ENCODE assay signal across 2 cellular contexts in the genomic region with DNA sequence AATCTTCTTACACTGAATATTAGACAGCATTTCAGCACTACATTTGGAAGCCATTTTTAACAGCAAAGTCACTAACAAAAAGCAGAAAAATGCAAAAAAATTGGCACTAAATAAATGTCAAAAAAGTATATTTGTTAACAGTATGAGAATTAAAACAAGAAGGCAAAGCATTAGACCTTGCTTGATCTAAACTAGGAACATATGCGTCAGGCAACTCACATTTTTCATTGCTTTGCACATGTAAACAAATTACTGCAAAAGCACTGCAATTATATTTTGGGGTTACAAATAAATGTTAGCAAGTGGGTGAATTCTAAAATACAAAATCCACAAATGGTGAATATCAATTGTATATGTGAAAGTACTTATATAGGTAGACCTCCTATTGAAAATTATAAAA.
TF ChIP-seq lines count a peak whose summit lies in the region.

No MANE protein-coding gene starts in this region.

TF ChIP-seq in HepG2, 621 proteins besides CTCF, POLR2A, EP300 and RAD21:
- TF ChIP-seq MEIS1 (CRISPR knock-in tag; IDR thresholded peaks at IDR 0.05; ENCODE audit: borderline replicate concordance) (no peak), ZNF674 (CRISPR knock-in tag; IDR thresholded peaks at IDR 0.05; ENCODE audit: low read depth) (no peak), ZSCAN21 (CRISPR knock-in tag; IDR thresholded peaks at IDR 0.05; ENCODE audit: borderline replicate concordance) (no peak), AGO1 (IDR thresholded peaks at IDR 0.05; ENCODE audit: low read depth, low read length, poor library complexity, severe bottlenecking) (no peak), MED8 (CRISPR knock-in tag; IDR thresholded peaks at IDR 0.05; ENCODE audit: insufficient replicate concordance) (no peak), PAX8 (CRISPR knock-in tag; IDR thresholded peaks at IDR 0.05; ENCODE audit: borderline replicate concordance) (no peak), DR1 (CRISPR knock-in tag; IDR thresholded peaks at IDR 0.05) (no peak), ZNF737 (CRISPR knock-in tag; IDR thresholded peaks at IDR 0.05; ENCODE audit: borderline replicate concordance) (no peak), POGZ (CRISPR knock-in tag; IDR thresholded peaks at IDR 0.05) (no peak), FOSL2 (CRISPR knock-in tag; IDR thresholded peaks at IDR 0.05) (no peak), SYNCRIP (IDR thresholded peaks at IDR 0.05; ENCODE audit: insufficient read depth, low read depth, low read length) (no peak), SOX6 (IDR thresholded peaks at IDR 0.05) (no peak), SOX6 (CRISPR knock-in tag; IDR thresholded peaks at IDR 0.05) (no peak), GATA4 (IDR thresholded peaks at IDR 0.05; ENCODE audit: borderline replicate concordance, low read depth) (no peak), ZNF788 (CRISPR knock-in tag; IDR thresholded peaks at IDR 0.05; ENCODE audit: borderline replicate concordance) (no peak)
- TF ChIP-seq, protein P1, sequence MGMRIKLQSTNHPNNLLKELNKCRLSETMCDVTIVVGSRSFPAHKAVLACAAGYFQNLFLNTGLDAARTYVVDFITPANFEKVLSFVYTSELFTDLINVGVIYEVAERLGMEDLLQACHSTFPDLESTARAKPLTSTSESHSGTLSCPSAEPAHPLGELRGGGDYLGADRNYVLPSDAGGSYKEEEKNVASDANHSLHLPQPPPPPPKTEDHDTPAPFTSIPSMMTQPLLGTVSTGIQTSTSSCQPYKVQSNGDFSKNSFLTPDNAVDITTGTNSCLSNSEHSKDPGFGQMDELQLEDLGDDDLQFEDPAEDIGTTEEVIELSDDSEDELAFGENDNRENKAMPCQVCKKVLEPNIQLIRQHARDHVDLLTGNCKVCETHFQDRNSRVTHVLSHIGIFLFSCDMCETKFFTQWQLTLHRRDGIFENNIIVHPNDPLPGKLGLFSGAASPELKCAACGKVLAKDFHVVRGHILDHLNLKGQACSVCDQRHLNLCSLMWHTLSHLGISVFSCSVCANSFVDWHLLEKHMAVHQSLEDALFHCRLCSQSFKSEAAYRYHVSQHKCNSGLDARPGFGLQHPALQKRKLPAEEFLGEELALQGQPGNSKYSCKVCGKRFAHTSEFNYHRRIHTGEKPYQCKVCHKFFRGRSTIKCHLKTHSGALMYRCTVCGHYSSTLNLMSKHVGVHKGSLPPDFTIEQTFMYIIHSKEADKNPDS (CRISPR knock-in tag; IDR thresholded peaks at IDR 0.05), result no peak
- TF ChIP-seq, protein P2, sequence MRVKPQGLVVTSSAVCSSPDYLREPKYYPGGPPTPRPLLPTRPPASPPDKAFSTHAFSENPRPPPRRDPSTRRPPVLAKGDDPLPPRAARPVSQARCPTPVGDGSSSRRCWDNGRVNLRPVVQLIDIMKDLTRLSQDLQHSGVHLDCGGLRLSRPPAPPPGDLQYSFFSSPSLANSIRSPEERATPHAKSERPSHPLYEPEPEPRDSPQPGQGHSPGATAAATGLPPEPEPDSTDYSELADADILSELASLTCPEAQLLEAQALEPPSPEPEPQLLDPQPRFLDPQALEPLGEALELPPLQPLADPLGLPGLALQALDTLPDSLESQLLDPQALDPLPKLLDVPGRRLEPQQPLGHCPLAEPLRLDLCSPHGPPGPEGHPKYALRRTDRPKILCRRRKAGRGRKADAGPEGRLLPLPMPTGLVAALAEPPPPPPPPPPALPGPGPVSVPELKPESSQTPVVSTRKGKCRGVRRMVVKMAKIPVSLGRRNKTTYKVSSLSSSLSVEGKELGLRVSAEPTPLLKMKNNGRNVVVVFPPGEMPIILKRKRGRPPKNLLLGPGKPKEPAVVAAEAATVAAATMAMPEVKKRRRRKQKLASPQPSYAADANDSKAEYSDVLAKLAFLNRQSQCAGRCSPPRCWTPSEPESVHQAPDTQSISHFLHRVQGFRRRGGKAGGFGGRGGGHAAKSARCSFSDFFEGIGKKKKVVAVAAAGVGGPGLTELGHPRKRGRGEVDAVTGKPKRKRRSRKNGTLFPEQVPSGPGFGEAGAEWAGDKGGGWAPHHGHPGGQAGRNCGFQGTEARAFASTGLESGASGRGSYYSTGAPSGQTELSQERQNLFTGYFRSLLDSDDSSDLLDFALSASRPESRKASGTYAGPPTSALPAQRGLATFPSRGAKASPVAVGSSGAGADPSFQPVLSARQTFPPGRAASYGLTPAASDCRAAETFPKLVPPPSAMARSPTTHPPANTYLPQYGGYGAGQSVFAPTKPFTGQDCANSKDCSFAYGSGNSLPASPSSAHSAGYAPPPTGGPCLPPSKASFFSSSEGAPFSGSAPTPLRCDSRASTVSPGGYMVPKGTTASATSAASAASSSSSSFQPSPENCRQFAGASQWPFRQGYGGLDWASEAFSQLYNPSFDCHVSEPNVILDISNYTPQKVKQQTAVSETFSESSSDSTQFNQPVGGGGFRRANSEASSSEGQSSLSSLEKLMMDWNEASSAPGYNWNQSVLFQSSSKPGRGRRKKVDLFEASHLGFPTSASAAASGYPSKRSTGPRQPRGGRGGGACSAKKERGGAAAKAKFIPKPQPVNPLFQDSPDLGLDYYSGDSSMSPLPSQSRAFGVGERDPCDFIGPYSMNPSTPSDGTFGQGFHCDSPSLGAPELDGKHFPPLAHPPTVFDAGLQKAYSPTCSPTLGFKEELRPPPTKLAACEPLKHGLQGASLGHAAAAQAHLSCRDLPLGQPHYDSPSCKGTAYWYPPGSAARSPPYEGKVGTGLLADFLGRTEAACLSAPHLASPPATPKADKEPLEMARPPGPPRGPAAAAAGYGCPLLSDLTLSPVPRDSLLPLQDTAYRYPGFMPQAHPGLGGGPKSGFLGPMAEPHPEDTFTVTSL (CRISPR knock-in tag; IDR thresholded peaks at IDR 0.05; ENCODE audit: borderline replicate concordance), result no peak

TF ChIP-seq in IMR-90, 13 proteins besides CTCF, POLR2A, EP300 and RAD21:
- no peak for TF ChIP-seq SMC3 (IDR thresholded peaks at IDR 0.05; ENCODE audit: low read depth, low read length)
- no peak for TF ChIP-seq CEBPB (IDR thresholded peaks at IDR 0.05; ENCODE audit: low read depth, low read length)
- TF ChIP-seq, protein P3, sequence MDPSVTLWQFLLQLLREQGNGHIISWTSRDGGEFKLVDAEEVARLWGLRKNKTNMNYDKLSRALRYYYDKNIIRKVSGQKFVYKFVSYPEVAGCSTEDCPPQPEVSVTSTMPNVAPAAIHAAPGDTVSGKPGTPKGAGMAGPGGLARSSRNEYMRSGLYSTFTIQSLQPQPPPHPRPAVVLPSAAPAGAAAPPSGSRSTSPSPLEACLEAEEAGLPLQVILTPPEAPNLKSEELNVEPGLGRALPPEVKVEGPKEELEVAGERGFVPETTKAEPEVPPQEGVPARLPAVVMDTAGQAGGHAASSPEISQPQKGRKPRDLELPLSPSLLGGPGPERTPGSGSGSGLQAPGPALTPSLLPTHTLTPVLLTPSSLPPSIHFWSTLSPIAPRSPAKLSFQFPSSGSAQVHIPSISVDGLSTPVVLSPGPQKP (IDR thresholded peaks at IDR 0.05; ENCODE audit: borderline replicate concordance, low read depth, low read length), result no peak
